ENCODE assay signal across 25 cellular contexts in genomic region chr9:89992326-89993208, GRCh38.
DNase-seq lines count a peak whose midpoint lies in the region; ATAC-seq and TF ChIP-seq lines count a peak whose summit lies in the region.
"Had no signal": no experiment of that assay in that cellular context is flagged by ENCODE, and none has a peak within 500 bp of the region (broad histone marks: within the 10 kb centered on the region; RNA-seq: fewer than 3 reads in every experiment).

No MANE protein-coding gene starts in this region.

- no peaks in the 10 kb centered on the region for H3K79me1 ChIP-seq in mesendoderm (ENCODE audit: low read length)

- no peak overlapping the region for H3K27ac ChIP-seq in endodermal cell (ENCODE audit: low read depth, low read length)
- H3K27ac ChIP-seq in mesendoderm (ENCODE audit: low read depth, low read length), result no peak overlapping the region
- H3K27ac ChIP-seq in upper lobe of left lung, result peak overlapping the region in 3 of 4 donors; percentile 11 to 52 (median 40)
- H3K27ac ChIP-seq: epithelial cell of prostate, KMS-11, psoas muscle, WERI-Rb-1 had no signal

- no peak for TF ChIP-seq EP300 in upper lobe of left lung (IDR thresholded peaks at IDR 0.05)

- no peaks in the 10 kb centered on the region for H3K79me2 ChIP-seq in mesendoderm (ENCODE audit: control insufficient read depth, insufficient read depth, low read length)

- H3K9me3 Mint-ChIP-seq in endodermal cell, result peaks cover 26% of the 10 kb centered on the region
- H3K9me3 Mint-ChIP-seq: activated naive CD4-positive, alpha-beta T cell treated with anti-CD3 and anti-CD28 coated beads for 36 hours; type B pancreatic cell had no signal

- H3K56ac ChIP-seq in mesendoderm (ENCODE audit: low read length), result no peak overlapping the region

- TF ChIP-seq POLR2A in upper lobe of left lung (IDR thresholded peaks at IDR 0.05), result no peak

- peak; percentile 32 for ATAC-seq in Right ventricle myocardium superior (ENCODE audit: poor library complexity)
- no peak for ATAC-seq in upper lobe of left lung (ENCODE audit: low FRiP score in 2 of 2)
- ATAC-seq in esophagus mucosa, result no peak
- no peak for ATAC-seq in GM19328 (IDR thresholded peaks at IDR 0.05; ENCODE audit: unreplicated experiment)
- ATAC-seq: Panc1 had no signal

- no peak overlapping the region for H3K4ac ChIP-seq in mesendoderm (ENCODE audit: low read depth, low read length)

- no peak overlapping the region for H3K4me2 ChIP-seq in mesendoderm (ENCODE audit: low read length)
- H3K4me2 ChIP-seq: KMS-11 had no signal

- no peak overlapping the region for H2BK15ac ChIP-seq in mesendoderm (replicated peaks; ENCODE audit: low read depth)

- no peak overlapping the region for H3K27ac Mint-ChIP-seq in endodermal cell
- H3K27ac Mint-ChIP-seq: activated naive CD4-positive, alpha-beta T cell treated with anti-CD3 and anti-CD28 coated beads for 36 hours had no signal

- H3K9ac ChIP-seq in endodermal cell (ENCODE audit: extremely low read depth, low read length, poor library complexity, severe bottlenecking) (no peak overlapping the region), mesendoderm (ENCODE audit: low read length) (no peak overlapping the region)
- H3K9ac ChIP-seq: KMS-11 had no signal

- H3K4me3 ChIP-seq in endodermal cell (ENCODE audit: low read length) (no peak overlapping the region), mesendoderm (ENCODE audit: low read length) (no peak overlapping the region), upper lobe of left lung (no peak overlapping the region)
- H3K4me3 ChIP-seq: psoas muscle, skin epidermis had no signal

- no peak overlapping the region for H2BK5ac ChIP-seq in mesendoderm (ENCODE audit: low read length)

- H3K4me1 ChIP-seq in endodermal cell (ENCODE audit: control insufficient read depth, insufficient read depth, low read length) (peaks cover 19% of the 10 kb centered on the region), mesendoderm (ENCODE audit: control insufficient read depth, low read depth, low read length) (peaks cover 17% of the 10 kb centered on the region), upper lobe of left lung (peaks cover 23 to 36% (median 32%) of the 10 kb centered on the region in 4 donors)

- H3K23ac ChIP-seq in mesendoderm (ENCODE audit: low read length), result peak overlapping the region; percentile 30

- H2AK5ac ChIP-seq in mesendoderm (ENCODE audit: low read length), result no peak overlapping the region

- WGBS in endodermal cell (ENCODE audit: insufficient coverage in 1 of 2, insufficient read length in 1 of 2), 2 experiments, result 90% methylated on average over 9 to 16 of the region's 16 CpGs
- no CpG with 5 or more reads among the region's 16 CpGs for WGBS in mesendoderm (ENCODE audit: extremely low coverage, insufficient coverage, low lambda C conversion rate)
- 70 to 74% methylated on average over 12 to 16 of the region's 16 CpGs for WGBS in upper lobe of left lung, 2 donors

- H3K9me3 ChIP-seq in endodermal cell (ENCODE audit: control insufficient read depth, low read length) (peaks cover 25% of the 10 kb centered on the region), upper lobe of left lung (no peaks in the 10 kb centered on the region)
- H3K9me3 ChIP-seq: psoas muscle had no signal

- H3K27me3 Mint-ChIP-seq in endodermal cell (ENCODE audit: insufficient read depth), result no peaks in the 10 kb centered on the region

- H4K5ac ChIP-seq in mesendoderm (ENCODE audit: low read length), result no peak overlapping the region

- H3K36me3 Mint-ChIP-seq in endodermal cell (ENCODE audit: low read depth), result no peaks in the 10 kb centered on the region
- H3K36me3 Mint-ChIP-seq: type B pancreatic cell had no signal

- H4K8ac ChIP-seq in mesendoderm (ENCODE audit: low read depth, low read length), result no peak overlapping the region

- DNase-seq in Right ventricle myocardium superior (no peak), cardiac septum (ENCODE audit: low spot score) (no peak), endodermal cell (peak; percentile 55), mesendoderm (peak; percentile 18), upper lobe of left lung (no peak)
- no peak for DNase-seq in activated CD4-positive, alpha-beta T cell treated with anti-CD3 and anti-CD28 coated beads, Interleukin-2, amount 50 U/mL, for 4 hours
- DNase-seq: activated CD4-positive, alpha-beta T cell treated with anti-CD3 and anti-CD28 coated beads for 48 hours; activated naive CD4-positive, alpha-beta T cell treated with anti-CD3 and anti-CD28 coated beads for 36 hours; amniotic stem cell; NCI-H1417 treated with DMSO at 0.1 percent for 48 hours; NCI-H2081 treated with DMSO at 0.1 percent for 48 hours; NCI-H524; psoas muscle; SIG-M5; stimulated activated CD4-positive, alpha-beta T cell treated with anti-CD3 and anti-CD28 coated beads, Interleukin-2, amount 100 ng/mL, for 24 hours; SW 1271; T-helper 9 cell; WERI-Rb-1 had no signal

- H3K36me3 ChIP-seq in endodermal cell (ENCODE audit: control insufficient read depth, insufficient read depth, low read length) (no peaks in the 10 kb centered on the region), mesendoderm (ENCODE audit: control insufficient read depth, insufficient read depth, low read length) (no peaks in the 10 kb centered on the region), upper lobe of left lung (no peaks in the 10 kb centered on the region)
- H3K36me3 ChIP-seq: WERI-Rb-1 had no signal

- peaks cover 7% of the 10 kb centered on the region for H3K4me1 Mint-ChIP-seq in endodermal cell

- no peak for TF ChIP-seq CTCF in endodermal cell (conservative IDR thresholded peaks at IDR 0.05)
- TF ChIP-seq CTCF in upper lobe of left lung (IDR thresholded peaks at IDR 0.05), result peak in 1 of 6 experiments; percentile 5

- H3K4me3 Mint-ChIP-seq in endodermal cell, result no peak overlapping the region
- H3K4me3 Mint-ChIP-seq: activated naive CD4-positive, alpha-beta T cell treated with anti-CD3 and anti-CD28 coated beads for 36 hours; type B pancreatic cell had no signal

- H3K27me3 ChIP-seq in endodermal cell (ENCODE audit: control insufficient read depth, insufficient read depth, low read length, poor library complexity, severe bottlenecking) (no peaks in the 10 kb centered on the region), mesendoderm (ENCODE audit: insufficient read depth, low read length, poor library complexity) (no peaks in the 10 kb centered on the region), upper lobe of left lung (no peaks in the 10 kb centered on the region)

- H3K18ac ChIP-seq in mesendoderm (ENCODE audit: low read length), result no peak overlapping the region

- H2BK120ac ChIP-seq in mesendoderm (ENCODE audit: low read depth, low read length), result no peak overlapping the region

- intact Hi-C loops in Right ventricle myocardium superior (cut with DNase I), result loop anchor here (10.0 kb wide), 1 partner anchor 388 kb away; the partner anchor contains the start of gene GADD45G
- intact Hi-C loops in cardiac septum (cut with DNase I), result no loop called here

Comparison
In these comparisons a context has a peak if more than half of its experiments do, and no peak if none do; other contexts are left out.
1. DNase-seq: peak in endodermal cell (single experiment) and mesendoderm (single experiment); none in Right ventricle myocardium superior (single experiment), cardiac septum (single experiment), upper lobe of left lung (0 of 2) and activated CD4-positive, alpha-beta T cell treated with anti-CD3 and anti-CD28 coated beads, Interleukin-2, amount 50 U/mL, for 4 hours (0 of 2).
2. H3K27ac ChIP-seq: peak in upper lobe of left lung (3 of 4); none in endodermal cell (single experiment) and mesendoderm (single experiment).